11 cellular contexts compared by ENCODE assay signal in genomic region chr2:203799905-203800304, GRCh38.
DNase-seq lines count a peak whose midpoint lies in the region; ATAC-seq and TF ChIP-seq lines count a peak whose summit lies in the region.
"Had no signal": no experiment of that assay in that cellular context is flagged by ENCODE, and none has a peak within 500 bp of the region (broad histone marks: within the 10 kb centered on the region; RNA-seq: fewer than 3 reads in every experiment).

No MANE protein-coding gene starts in this region.

- H3K9ac ChIP-seq in MM.1S (ENCODE audit: low read length), result peak overlapping the region; percentile 67

- H3K36me3 ChIP-seq in MM.1S (replicated peaks; ENCODE audit: insufficient read depth, low read length), result no peaks in the 10 kb centered on the region
- no peaks in the 10 kb centered on the region for H3K36me3 ChIP-seq in body of pancreas (replicated peaks in 1 of 2; ENCODE audit: insufficient read depth in 1 of 2, low read depth in 2 of 2)

- H3K27ac ChIP-seq in MM.1S (ENCODE audit: low read length) (peak overlapping the region; percentile 98), body of pancreas (no peak overlapping the region)

- no peaks in the 10 kb centered on the region for H4K20me1 ChIP-seq in MM.1S (ENCODE audit: insufficient read depth, low read length)

- H3K4me1 ChIP-seq in MM.1S (ENCODE audit: low read length) (peaks cover 71% of the 10 kb centered on the region), body of pancreas (no peaks in the 10 kb centered on the region)

- H3K27me3 ChIP-seq in MM.1S (replicated peaks; ENCODE audit: insufficient read depth, low read length) (no peaks in the 10 kb centered on the region), body of pancreas (no peaks in the 10 kb centered on the region)

- no peak for TF ChIP-seq CTCF in MM.1S (IDR thresholded peaks at IDR 0.05; ENCODE audit: low read length)
- no peak for TF ChIP-seq CTCF in lower leg skin (IDR thresholded peaks at IDR 0.05)
- TF ChIP-seq CTCF in body of pancreas (IDR thresholded peaks at IDR 0.05), result no peak

- no peaks in the 10 kb centered on the region for H3K79me2 ChIP-seq in MM.1S (ENCODE audit: low read length)

- H3F3A ChIP-seq in MM.1S (ENCODE audit: insufficient read depth, low read length), result peaks cover 47% of the 10 kb centered on the region

- H3K9me2 ChIP-seq in MM.1S (replicated peaks; ENCODE audit: insufficient read depth, low read length), result no peaks in the 10 kb centered on the region

- H2AFZ ChIP-seq in MM.1S (ENCODE audit: low read length), result no peak overlapping the region; the same call in 1 of the 2 replicates

- H3K9me3 ChIP-seq in MM.1S (replicated peaks; ENCODE audit: insufficient read depth, low read length), result no peaks in the 10 kb centered on the region
- H3K9me3 ChIP-seq in body of pancreas, result no peaks in the 10 kb centered on the region

- 64 to 70% methylated on average over 3 of the region's 3 CpGs for WGBS in lower leg skin, 2 donors
- WGBS in body of pancreas, 2 donors, result 53 to 66% methylated on average over 3 of the region's 3 CpGs

- peak; percentile 91 for ATAC-seq in GM18909 (IDR thresholded peaks at IDR 0.05; ENCODE audit: poor library complexity, unreplicated experiment)
- peak; percentile 88 for ATAC-seq in HG02763 (IDR thresholded peaks at IDR 0.05; ENCODE audit: unreplicated experiment)
- no peak for ATAC-seq in sciatic nerve
- ATAC-seq in body of pancreas, result no peak
- ATAC-seq: natural killer cell had no signal

- intact Hi-C loops in sciatic nerve (cut with DNase I), result no loop called here
- intact Hi-C loops in lower leg skin (cut with DNase I; ENCODE audit: low total_unique reads), result no loop called here
- intact Hi-C loops in body of pancreas (cut with DNase I), result no loop called here

- H3K4me3 ChIP-seq in GM08714 (ENCODE audit: low read length) (peak overlapping the region; percentile 19; the same call in 1 of the 2 replicates), MM.1S (ENCODE audit: low read length) (peak overlapping the region; percentile 34), lower leg skin (ENCODE audit: low read depth, poor library complexity, severe bottlenecking) (no peak overlapping the region), body of pancreas (no peak overlapping the region)

- peak overlapping the region; percentile 91 for H3K4me2 ChIP-seq in MM.1S (ENCODE audit: low read depth, low read length)

- TF ChIP-seq POLR2A in lower leg skin (IDR thresholded peaks at IDR 0.05), result no peak
- no peak for TF ChIP-seq POLR2A in body of pancreas (IDR thresholded peaks at IDR 0.05)

- DNase-seq in MM.1S, result peak; percentile 92
- DNase-seq in sciatic nerve (ENCODE audit: low spot score), result no peak
- no peak for DNase-seq in GM19240 (ENCODE audit: insufficient read length, low spot score)
- no peak for DNase-seq in lower leg skin (ENCODE audit: low spot score in 2 of 2)
- no peak for DNase-seq in body of pancreas
- DNase-seq: activated CD4-positive, alpha-beta T cell treated with anti-CD3 and anti-CD28 coated beads, Interleukin-2, amount 50 U/mL, for 1 hour; DMS53; natural killer cell had no signal

Comparison
In these comparisons a context has a peak if more than half of its experiments do, and no peak if none do; other contexts are left out.
1. H3K4me3 ChIP-seq: peak in GM08714 (single experiment) and MM.1S (single experiment); none in lower leg skin (single experiment) and body of pancreas (0 of 2).
2. ATAC-seq: peak in GM18909 (single experiment) and HG02763 (single experiment); none in sciatic nerve (single experiment) and body of pancreas (single experiment).